12 cellular contexts compared by ENCODE assay signal in genomic region chr6:75209432-75209723, GRCh38.
"Had no signal": no experiment of that assay in that cellular context is flagged by ENCODE, and none has a peak within 500 bp of the region (broad histone marks: within the 10 kb centered on the region; RNA-seq: fewer than 3 reads in every experiment).

No MANE protein-coding gene starts in this region.

- H3K4me1 ChIP-seq: foreskin keratinocyte had no signal

- H3K9me3 Mint-ChIP-seq: nephron progenitor cell; stimulated activated naive B cell treated with anti-CD40 and anti-IgM and Interleukin-4, amounts not matched to agents 10 μg/mL and 1 μg/mL and 100 μg/mL, for 72 hours; stimulated activated naive CD8-positive, alpha-beta T cell treated with anti-CD3 and anti-CD28 coated beads, Interleukin-15, amount 100 ng/mL, for 72 hours had no signal

- H3K36me3 ChIP-seq: left ventricle myocardium inferior, sigmoid colon, tibial nerve, upper lobe of right lung, vagina had no signal

- H3K79me2 ChIP-seq: hepatocyte had no signal

- H3K27ac ChIP-seq: foreskin keratinocyte, hepatocyte, testis, upper lobe of right lung had no signal

- H3K9me3 ChIP-seq: left ventricle myocardium inferior, sigmoid colon, testis, tibial nerve, upper lobe of right lung, vagina had no signal

- H3K4me3 ChIP-seq: hepatocyte, lung had no signal

- H3K36me3 Mint-ChIP-seq: stimulated activated naive B cell treated with anti-CD40 and anti-IgM and Interleukin-4, amounts not matched to agents 10 μg/mL and 1 μg/mL and 100 μg/mL, for 72 hours had no signal

- H3K27me3 ChIP-seq: foreskin keratinocyte, sigmoid colon, testis, vagina had no signal

- H3K27ac Mint-ChIP-seq: nephron progenitor cell; stimulated activated naive CD8-positive, alpha-beta T cell treated with anti-CD3 and anti-CD28 coated beads, Interleukin-15, amount 100 ng/mL, for 72 hours had no signal
